In genomic region chr2:106511476-106511888, GRCh38 we compare ENCODE assay signal across 10 cellular contexts. TPM values are rescaled to one million over a fixed set of nuclear protein-coding genes. Genes with fewer than 3 reads are reported as not detected.
A peak's percentile ranks its signal among the peaks of the same experiment; 100 is the strongest.
DNase-seq lines count a peak whose midpoint lies in the region; ATAC-seq, FAIRE-seq and TF ChIP-seq lines count a peak whose summit lies in the region.
"Not testable (repeated sequence)": the region's sequence is repeated elsewhere in the genome, so short reads cannot be mapped to it uniquely, and the experiment has no call there.
"Had no signal": no experiment of that assay in that cellular context is flagged by ENCODE, and none has a peak within 500 bp of the region (broad histone marks: within the 10 kb centered on the region; RNA-seq: fewer than 3 reads in every experiment).

No MANE protein-coding gene starts in this region.

- peak overlapping the region; percentile 57 for H3K27ac Mint-ChIP-seq in HFFc6

- not testable (repeated sequence) for H3K27me3 ChIP-seq in bronchial epithelial cell (ENCODE audit: control insufficient read depth, insufficient read depth, low read length); heart right ventricle

- CTCF ChIA-PET in RWPE1 (lab: Yijun Ruan, JAX), result not testable (repeated sequence)

- H3K36me3 ChIP-seq in bronchial epithelial cell (ENCODE audit: control insufficient read depth, insufficient read depth, low read length); heart right ventricle: not testable (repeated sequence)

- not testable (repeated sequence) for H3K4me1 ChIP-seq in heart right ventricle

- intact Hi-C loops in heart right ventricle (cut with DNase I), result not testable (repeated sequence)

- FAIRE-seq in A204.1 (lab: Jason Lieb, UNC) (peak; percentile 96), bronchial epithelial cell (lab: Jason Lieb, UNC) (peak; percentile 94)

- POLR2A ChIA-PET in RWPE1 (lab: Yijun Ruan, JAX; ENCODE audit: low non-redundant PET), result not testable (repeated sequence)

- H3K4me3 Mint-ChIP-seq in HFFc6, result peak overlapping the region; percentile 77

- 48 to 56% methylated on average over 9 to 13 of the region's 14 CpGs for WGBS in heart right ventricle, 2 donors

- H3K27me3 Mint-ChIP-seq in HFFc6 (ENCODE audit: insufficient read depth), result not testable (repeated sequence)

- DNase-seq in HFFc6, result peak; percentile 84
- not testable (repeated sequence) for DNase-seq in RWPE1 (ENCODE audit: low spot score)
- peak; percentile 38 for DNase-seq in activated T-cell treated with anti-CD3 and anti-CD28 coated beads for 48 hours (ENCODE audit: low read depth)
- peak; percentile 78 for DNase-seq in bronchial epithelial cell (ENCODE audit: low read depth)
- peak; percentile 23 to 62 for DNase-seq in heart right ventricle
- DNase-seq in omental fat pad (ENCODE audit: low spot score), result peak; percentile 49
- DNase-seq in stimulated activated CD4-positive, alpha-beta T cell treated with anti-CD3 and anti-CD28 coated beads, TNF-alpha, amount 100 ng/mL, for 24 hours (ENCODE audit: low read depth in 3 of 3), result peak; percentile 4 to 50 (median 7)

- H3K4me3 ChIP-seq in bronchial epithelial cell (ENCODE audit: low read depth, low read length), result not testable (repeated sequence)
- peak overlapping the region in 2 of 10 donors; percentile 17 to 21 for H3K4me3 ChIP-seq in heart right ventricle

- TF ChIP-seq CTCF in HFFc6 (IDR thresholded peaks at IDR 0.05); RWPE1 (conservative IDR thresholded peaks at IDR 0.05; ENCODE audit: low read depth); bronchial epithelial cell (IDR thresholded peaks at IDR 0.05; ENCODE audit: insufficient read depth, low read length, severe bottlenecking); heart right ventricle (IDR thresholded peaks at IDR 0.05); omental fat pad (IDR thresholded peaks at IDR 0.05): not testable (repeated sequence)

- H3K9me3 Mint-ChIP-seq in HFFc6, result not testable (repeated sequence)

- H3K9me3 ChIP-seq in heart right ventricle, result not testable (repeated sequence)

- H3K27ac ChIP-seq in RWPE1 (peak overlapping the region; percentile 75), heart right ventricle (peak overlapping the region in 3 of 10 donors; percentile 20 to 63 (median 25))

- not testable (repeated sequence) for H3K36me3 Mint-ChIP-seq in HFFc6 (ENCODE audit: low read depth)

- H3K4me1 Mint-ChIP-seq in HFFc6 (ENCODE audit: low read depth), result not testable (repeated sequence)

- ATAC-seq in heart right ventricle, result peak; percentile 53 to 92 (median 90)
- peak; percentile 81 for ATAC-seq in omental fat pad (ENCODE audit: low FRiP score)

RNA-seq across cellular contexts. Expression of gene CD8B2, which starts 24.3 kb away (rescaled TPM):
- total RNA-seq in HFFc6 (2021; fragmentation: NEBNext Ultra II Directional; extraction: Animal tissue kit (Norgen Biotek cat#: 25700)), result not detected
- total RNA-seq in bronchial epithelial cell (not detected in 2 replicates), heart right ventricle (under 1 TPM in 1 of 10 donors, not detected in 9; 0.12 TPM), omental fat pad (not detected)
- not detected for polyA plus RNA-seq in heart right ventricle
- total RNA-seq: cardiac septum had no signal
- polyA plus RNA-seq: neural cell had no signal

RNA-seq across cellular contexts. Expression of gene RGPD3, which starts 43.3 kb away (rescaled TPM):
- under 1 TPM in 5 of 6 experiments, not detected in 1; 0.05 to 0.11 (median 0.09) TPM for total RNA-seq in HFFc6 (2021; fragmentation: NEBNext Ultra II Directional; extraction: Animal tissue kit (Norgen Biotek cat#: 25700))
- total RNA-seq in bronchial epithelial cell, result 0.13 and 0.26 TPM in 2 replicates
- under 1 TPM in 7 of 10 donors, not detected in 3; 0.05 to 0.20 (median 0.09) TPM for total RNA-seq in heart right ventricle
- polyA plus RNA-seq in heart right ventricle, result under 1 TPM; 0.06 to 0.07 TPM
- 1 to 10 TPM in 1 of 4 donors, under 1 TPM in 3; 0.47 to 1.1 (median 0.67) TPM for total RNA-seq in omental fat pad
